Comparison of ENCODE assay signal across 8 cellular contexts in the genomic region with DNA sequence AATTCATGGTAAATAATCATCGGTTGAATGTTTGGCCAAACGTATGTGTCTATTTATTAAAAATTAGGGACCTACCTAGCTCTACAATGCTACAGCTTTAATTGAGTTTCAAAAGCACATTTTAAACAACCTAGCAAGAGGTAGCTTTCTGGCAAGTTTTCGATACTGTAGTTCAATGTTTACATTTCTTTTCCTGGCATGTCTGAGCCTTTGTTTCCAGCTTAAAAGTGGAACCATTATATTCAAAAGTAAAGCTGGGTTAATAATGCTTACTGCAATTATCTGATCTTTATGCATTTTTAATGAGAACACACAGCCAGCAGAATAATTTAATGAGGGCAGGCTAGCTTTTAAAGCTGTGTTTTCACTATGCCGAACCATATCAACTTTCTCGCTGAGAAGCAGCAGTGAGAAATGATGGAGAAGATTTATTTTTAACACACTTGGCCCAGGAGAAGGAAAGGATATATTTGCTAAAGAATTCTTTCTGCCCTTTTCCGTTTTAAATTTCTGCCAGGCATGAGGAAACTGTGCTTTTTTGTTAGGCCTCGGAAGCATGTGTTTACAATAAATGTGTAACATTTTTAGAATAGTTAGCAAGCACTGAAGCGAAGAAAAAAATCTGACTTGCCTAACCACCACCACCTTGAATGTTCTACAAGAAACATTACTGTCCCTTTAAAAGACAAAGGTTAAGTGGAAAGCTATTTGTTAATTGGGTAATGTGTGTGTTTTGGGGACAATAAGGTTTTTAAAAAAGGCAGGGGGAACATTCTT. TPM values are rescaled to one million over a fixed set of nuclear protein-coding genes. Genes with fewer than 3 reads are reported as not detected.
A peak's percentile ranks its signal among the peaks of the same experiment; 100 is the strongest.
DNase-seq lines count a peak whose midpoint lies in the region; ATAC-seq and TF ChIP-seq lines count a peak whose summit lies in the region.

No MANE protein-coding gene starts in this region.

- ATAC-seq in left lung (peak; percentile 5), HG02798 (IDR thresholded peaks at IDR 0.05; ENCODE audit: poor library complexity, unreplicated experiment) (no peak)

- peak overlapping the region; percentile 99 for H3K4me3 Mint-ChIP-seq in HFFc6

- H3K27ac ChIP-seq in adrenal gland (peak overlapping the region; percentile 66 to 97 (median 94)), left lung (peak overlapping the region; percentile 88 to 98), thyroid gland (peak overlapping the region; percentile 97 to 100 (median 98))

- intact Hi-C loops in adrenal gland (cut with DNase I) (loop anchor here (5.0 to 10.0 kb wide), 2 partner anchors 132 to 134 kb away; no protein-coding TSS in a partner anchor), left lung (cut with DNase I) (loop anchor here in 1 of 2 donors (10.0 kb wide), 1 partner anchor 122 kb away; no protein-coding TSS in a partner anchor), thyroid gland (cut with DNase I) (no loop called here)

- peaks cover 54% of the 10 kb centered on the region for H3K4me1 Mint-ChIP-seq in HFFc6 (ENCODE audit: low read depth)

- TF ChIP-seq CTCF in BJ (IDR thresholded peaks at IDR 0.05; ENCODE audit: insufficient read depth, low read depth, low read length) (no peak), HFFc6 (IDR thresholded peaks at IDR 0.05) (no peak), adrenal gland (IDR thresholded peaks at IDR 0.05) (no peak), left lung (IDR thresholded peaks at IDR 0.05) (no peak), thyroid gland (IDR thresholded peaks at IDR 0.05) (no peak)

- DNase-seq in BJ (ENCODE audit: low read depth) (no peak), HFFc6 (no peak), adrenal gland (no peak), left lung (no peak), thyroid gland (no peak), AG08396 (ENCODE audit: low spot score) (no peak), cortex of kidney (lab: John Stamatoyannopoulos, UW) (no peak)

- H3K9me3 Mint-ChIP-seq in HFFc6, result no peaks in the 10 kb centered on the region

- POLR2A ChIA-PET in BJ (lab: Charles Lee), result interaction anchor here (0.6 to 1.6 kb wide), 4 partner anchors 9 to 210 kb away, joined by 3 to 7 read pairs (median 5); no protein-coding TSS in a partner anchor

- no peaks in the 10 kb centered on the region; the same call in 1 of the 2 replicates for H3K27me3 Mint-ChIP-seq in HFFc6 (ENCODE audit: insufficient read depth)

- H3K9me3 ChIP-seq in adrenal gland (replicated peaks in 1 of 3) (no peaks in the 10 kb centered on the region), left lung (no peaks in the 10 kb centered on the region), thyroid gland (no peaks in the 10 kb centered on the region)

- H3K4me1 ChIP-seq in adrenal gland (replicated peaks in 1 of 2), result peaks cover 28 to 41% of the 10 kb centered on the region in 2 donors
- H3K4me1 ChIP-seq in left lung, result peaks cover 23 to 55% of the 10 kb centered on the region in 2 donors
- H3K4me1 ChIP-seq in thyroid gland, result peaks cover 34 to 39% of the 10 kb centered on the region in 2 donors

- H3K4me3 ChIP-seq in BJ (ENCODE audit: low read depth, low read length) (peak overlapping the region; percentile 76), adrenal gland (peak overlapping the region; percentile 44 to 87 (median 72)), left lung (peak overlapping the region; percentile 53 to 54), thyroid gland (replicated peaks in 1 of 3) (peak overlapping the region; percentile 5 to 73 (median 48))

- CTCF ChIA-PET in BJ (lab: Yijun Ruan, JAX), result interaction anchor here (0.6 to 4.3 kb wide), 14 partner anchors 11 to 210 kb away, joined by 3 to 32 read pairs (median 4); no protein-coding TSS in a partner anchor

- H3K27ac Mint-ChIP-seq in HFFc6, result peak overlapping the region; percentile 93

- H3K36me3 Mint-ChIP-seq in HFFc6 (ENCODE audit: low read depth), result peaks cover 41% of the 10 kb centered on the region

- no peaks in the 10 kb centered on the region for H3K27me3 ChIP-seq in BJ (ENCODE audit: control insufficient read depth, insufficient read depth, low read length)
- no peaks in the 10 kb centered on the region for H3K27me3 ChIP-seq in adrenal gland
- H3K27me3 ChIP-seq in left lung, result no peaks in the 10 kb centered on the region
- H3K27me3 ChIP-seq in thyroid gland, result no peaks in the 10 kb centered on the region

- H3K36me3 ChIP-seq in BJ (ENCODE audit: control insufficient read depth, insufficient read depth, low read length) (no peaks in the 10 kb centered on the region), adrenal gland (replicated peaks in 1 of 2) (no peaks in the 10 kb centered on the region), left lung (no peaks in the 10 kb centered on the region), thyroid gland (no peaks in the 10 kb centered on the region)

- no peak for TF ChIP-seq POLR2A in adrenal gland (IDR thresholded peaks at IDR 0.05)
- TF ChIP-seq POLR2A in thyroid gland (IDR thresholded peaks at IDR 0.05), result no peak

- WGBS in adrenal gland, 4 donors, result 1 to 3% (median 1%) methylated on average over 8 of the region's 8 CpGs
- 3 to 4% methylated on average over 8 of the region's 8 CpGs for WGBS in thyroid gland, 2 donors

RNA-seq across cellular contexts. Expression of gene MBNL2, which starts 1.0 kb away (rescaled TPM):
- 27.4 and 45.5 TPM in 2 replicates for polyA plus RNA-seq in BJ (2011; rRNA removed)
- 58.4 and 94.0 TPM in 2 replicates for polyA minus RNA-seq in BJ (2011; rRNA and poly(A)+ RNA removed)
- 100 to 1,000 TPM in 3 of 6 experiments, 10 to 100 TPM in 3; 78.5 to 138 (median 99.8) TPM for total RNA-seq in HFFc6 (2021; fragmentation: NEBNext Ultra II Directional; extraction: Animal tissue kit (Norgen Biotek cat#: 25700))
- 100 to 1,000 TPM; 102 to 250 (median 163) TPM for total RNA-seq in adrenal gland
- 100 to 1,000 TPM in 1 of 3 donors, 10 to 100 TPM in 2; 29.2 to 119 (median 40.2) TPM for polyA plus RNA-seq in adrenal gland
- 10 to 100 TPM; 75.9 to 86.3 TPM for total RNA-seq in left lung
- total RNA-seq in thyroid gland, result 10 to 100 TPM; 93.4 to 99.9 (median 98.3) TPM
